ENCODE assay signal across 8 cellular contexts in the genomic region with DNA sequence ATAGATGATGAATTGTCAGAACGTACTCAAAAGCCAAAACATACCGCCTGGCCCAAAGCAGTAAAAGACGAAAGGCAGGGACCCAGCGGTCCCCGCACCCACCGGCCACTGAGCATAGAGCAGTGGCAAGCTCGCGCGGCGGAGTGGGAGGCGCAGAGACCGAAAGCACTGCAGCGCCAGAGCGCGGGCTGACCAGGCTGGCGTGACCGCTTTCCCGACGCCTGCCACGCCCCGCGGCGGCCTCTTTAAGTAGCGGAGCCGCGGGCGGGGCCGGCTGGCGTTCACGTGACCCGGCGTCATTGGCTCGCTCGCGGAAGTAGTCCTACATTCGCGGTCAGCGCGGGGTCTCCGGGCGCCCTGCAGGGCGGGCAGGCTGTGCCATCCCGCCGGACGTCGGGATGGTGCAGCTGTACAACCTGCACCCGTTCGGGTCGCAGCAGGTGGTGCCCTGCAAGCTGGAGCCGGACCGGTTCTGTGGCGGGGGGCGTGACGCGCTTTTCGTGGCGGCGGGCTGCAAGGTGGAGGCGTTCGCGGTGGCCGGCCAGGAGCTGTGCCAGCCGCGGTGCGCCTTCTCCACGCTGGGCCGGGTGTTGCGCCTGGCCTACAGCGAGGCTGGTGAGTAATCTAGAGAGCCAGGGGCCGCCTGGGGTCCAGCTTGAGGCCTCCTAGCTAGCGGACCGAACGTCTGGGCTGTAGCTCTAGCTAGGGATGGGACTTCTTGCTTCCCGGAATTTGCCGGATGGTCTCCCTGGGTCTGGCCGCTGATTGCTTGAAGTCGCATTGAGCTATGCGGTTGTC. TPM values are rescaled to one million over a fixed set of nuclear protein-coding genes. Genes with fewer than 3 reads are reported as not detected.
DNase-seq lines count a peak whose midpoint lies in the region; TF ChIP-seq lines count a peak whose summit lies in the region.

Gene HPS3, plus strand, starts transcription at position 313 of the 798 bp plus-strand sequence. Its CDS starts 86 bp downstream, at position 399.

- H3K36me3 Mint-ChIP-seq in HFFc6 (ENCODE audit: low read depth), result 0 out of 2 replicates have a peak, but pooled peaks cover 6% of the 10 kb centered on the region

- peak within 1 kb of the TSS; percentile 94 for H3K23ac ChIP-seq in neuronal stem cell (ENCODE audit: low read depth, low read length, poor library complexity)

- H4K91ac ChIP-seq in neuronal stem cell (ENCODE audit: low read depth, low read length, poor library complexity), result no peak within 1 kb of the TSS

- H3K14ac ChIP-seq in neuronal stem cell (ENCODE audit: low read length), result peak within 1 kb of the TSS; percentile 97

- no peak within 1 kb of the TSS for H2BK120ac ChIP-seq in neuronal stem cell (ENCODE audit: low read depth, low read length)

- peaks cover 44% of the 10 kb centered on the region for H3K4me1 Mint-ChIP-seq in HFFc6 (ENCODE audit: low read depth)

- peaks cover 24% of the 10 kb centered on the region for H3K4me1 ChIP-seq in SJSA1 (replicated peaks)
- H3K4me1 ChIP-seq in neuronal stem cell (ENCODE audit: control insufficient read depth in 2 of 2, insufficient read depth in 1 of 2, low read depth in 1 of 2, low read length in 2 of 2), result no peaks in the 10 kb centered on the region

- H3K9me3 ChIP-seq in SJSA1 (replicated peaks) (no peaks in the 10 kb centered on the region; the same call in 1 of the 2 replicates), neuronal stem cell (replicated peaks in 1 of 2; ENCODE audit: control insufficient read depth in 2 of 2, insufficient read depth in 1 of 2, low read depth in 1 of 2, low read length in 2 of 2) (peaks cover 0 to 13% of the 10 kb centered on the region in 2 donors)

- H3K9ac ChIP-seq in neuronal stem cell (ENCODE audit: low read depth, low read length, poor library complexity), result peak within 1 kb of the TSS; percentile 92

- no peaks in the 10 kb centered on the region for H3K79me1 ChIP-seq in neuronal stem cell (ENCODE audit: low read depth, low read length)

- H3K4me3 ChIP-seq in GM06990 (replicated peaks; ENCODE audit: low read depth, low read length) (peak within 1 kb of the TSS; percentile 88), SJSA1 (peak within 1 kb of the TSS; percentile 90), neuronal stem cell (ENCODE audit: low read length in 2 of 2) (peak within 1 kb of the TSS; percentile 89 to 91)

- no peaks in the 10 kb centered on the region for H3K36me3 ChIP-seq in GM06990 (ENCODE audit: control insufficient read depth, insufficient read depth, low read length)
- peaks cover 17% of the 10 kb centered on the region for H3K36me3 ChIP-seq in SJSA1
- peaks cover 0 to 9% of the 10 kb centered on the region in 2 donors for H3K36me3 ChIP-seq in neuronal stem cell (replicated peaks in 1 of 2; ENCODE audit: control insufficient read depth in 2 of 2, insufficient read depth in 2 of 2, low read length in 2 of 2)

- no peak within 1 kb of the TSS for H3K4ac ChIP-seq in neuronal stem cell (ENCODE audit: low read length)

- no peak within 1 kb of the TSS for H2BK15ac ChIP-seq in neuronal stem cell (ENCODE audit: low read length)

- no peak within 1 kb of the TSS for H2AK5ac ChIP-seq in neuronal stem cell (ENCODE audit: low read depth, low read length)

- WGBS in neuronal stem cell (ENCODE audit: extremely low coverage in 2 of 2, insufficient read length in 2 of 2, insufficient replicate concordance in 1 of 2), 2 donors, result no CpG with 5 or more reads among the region's 78 CpGs

- peaks cover 2% of the 10 kb centered on the region; the same call in 1 of the 2 replicates for H3K27me3 Mint-ChIP-seq in HFFc6 (ENCODE audit: insufficient read depth)

- H3K9me3 Mint-ChIP-seq in HFFc6, result no peaks in the 10 kb centered on the region

- peak within 1 kb of the TSS; percentile 73 for H3K27ac ChIP-seq in SJSA1
- no peak within 1 kb of the TSS for H3K27ac ChIP-seq in neuronal stem cell (replicated peaks; ENCODE audit: low read length)

- TF ChIP-seq CTCF in GM06990 (IDR thresholded peaks at IDR 0.05; ENCODE audit: insufficient read depth, low read length, poor library complexity, severe bottlenecking) (no peak), HFFc6 (IDR thresholded peaks at IDR 0.05) (no peak; the same call in 1 of the 2 replicates), subcutaneous adipose tissue (IDR thresholded peaks at IDR 0.05; ENCODE audit: low read depth) (no peak)

- H4K8ac ChIP-seq in neuronal stem cell (ENCODE audit: low read depth, low read length), result no peak within 1 kb of the TSS

- peak within 1 kb of the TSS; percentile 78 for H3K4me2 ChIP-seq in neuronal stem cell (ENCODE audit: insufficient read depth, low read length, poor library complexity, severe bottlenecking)

- H2AFZ ChIP-seq in neuronal stem cell (ENCODE audit: low read length), result peak within 1 kb of the TSS; percentile 97

- peak within 1 kb of the TSS; percentile 95 for H3K18ac ChIP-seq in neuronal stem cell (ENCODE audit: low read length)

- peak within 1 kb of the TSS; percentile 66 for H2BK5ac ChIP-seq in neuronal stem cell (ENCODE audit: low read length)

- H3K4me3 Mint-ChIP-seq in HFFc6, result peak within 1 kb of the TSS; percentile 96

- H3K27me3 ChIP-seq in GM06990 (replicated peaks; ENCODE audit: control insufficient read depth, insufficient read depth, low read length), result peaks cover 1% of the 10 kb centered on the region; the same call in 1 of the 2 replicates
- no peaks in the 10 kb centered on the region for H3K27me3 ChIP-seq in SJSA1 (replicated peaks)
- no peaks in the 10 kb centered on the region for H3K27me3 ChIP-seq in neuronal stem cell (ENCODE audit: control insufficient read depth in 3 of 3, insufficient read depth in 3 of 3, low read depth in 1 of 3, low read length in 3 of 3)

- peak; percentile 95 for DNase-seq in GM06990 (ENCODE audit: extremely low read depth, insufficient read length)
- peak; percentile 76 for DNase-seq in HFFc6
- DNase-seq in MV-4-11 (lab: John Stamatoyannopoulos, UW), result peak; percentile 86
- peak; percentile 87 for DNase-seq in SJSA1 (ENCODE audit: low read depth in 1 of 2, low spot score in 2 of 2)
- DNase-seq in activated naive CD4-positive, alpha-beta T cell (lab: John Stamatoyannopoulos, UW), result peak; percentile 31 to 66 (median 50)
- peak; percentile 90 for DNase-seq in foreskin melanocyte
- DNase-seq in neuronal stem cell (ENCODE audit: low spot score), result peak; percentile 80

- peak within 1 kb of the TSS; percentile 79 for H3K27ac Mint-ChIP-seq in HFFc6

- H2BK12ac ChIP-seq in neuronal stem cell (ENCODE audit: low read length), result no peak within 1 kb of the TSS

RNA-seq across cellular contexts. Expression of gene HPS3, which starts in this region (rescaled TPM):
- total RNA-seq in HFFc6 (2021; fragmentation: NEBNext Ultra II Directional; extraction: Animal tissue kit (Norgen Biotek cat#: 25700)), result 10 to 100 TPM; 15.6 to 24.8 (median 20.7) TPM
- total RNA-seq in SJSA1 (2014; rRNA removed; shearing (Covaris generic)), result 27.9 and 34.2 TPM in 2 replicates
- 11.6 TPM for polyA plus RNA-seq in neuronal stem cell (2013, experiment 1 of 2)
- 12.2 TPM for polyA plus RNA-seq in neuronal stem cell (2013, experiment 2 of 2)
- total RNA-seq in subcutaneous adipose tissue, result 10 to 100 TPM; 18.5 to 43.7 (median 20.4) TPM
